ENCODE assay signal across 14 cellular contexts in genomic region chr4:128796934-128797333, GRCh38.
"Had no signal": no experiment of that assay in that cellular context is flagged by ENCODE, and none has a peak within 500 bp of the region (broad histone marks: within the 10 kb centered on the region; RNA-seq: fewer than 3 reads in every experiment).

No MANE protein-coding gene starts in this region.

- DNase-seq: activated CD4-positive, alpha-beta T cell treated with anti-CD3 and anti-CD28 coated beads for 36 hours; activated CD8-positive, alpha-beta T cell treated with anti-CD3 and anti-CD28 coated beads, Interleukin-2, amount 10 ng/mL, durations not matched to agents 7 days and 5 days; activated naive CD4-positive, alpha-beta T cell; effector CD4-positive, alpha-beta T cell; left cardiac atrium; natural killer cell; posterior cingulate gyrus; right cardiac atrium; stimulated activated CD4-positive, alpha-beta T cell treated with anti-CD3 and anti-CD28 coated beads, Interleukin-1b, Interleukin-23, amount 100 ng/mL, for 48 hours; T1000; transverse colon had no signal

- H3K9me3 ChIP-seq: transverse colon had no signal

- ATAC-seq: activated CD4-positive, alpha-beta T cell treated with anti-CD3 and anti-CD28 coated beads for 36 hours; activated CD8-positive, alpha-beta T cell treated with anti-CD3 and anti-CD28 coated beads, Interleukin-2, amount 10 ng/mL, durations not matched to agents 7 days and 5 days; left cardiac atrium; natural killer cell; right cardiac atrium; stimulated activated memory B cell treated with anti-CD40 and anti-IgM and Interleukin-4, amounts not matched to agents 10 μg/mL and 1 μg/mL and 100 μg/mL, for 72 hours had no signal

- H3K36me3 ChIP-seq: transverse colon had no signal

- H3K27ac ChIP-seq: coronary artery, transverse colon, VCaP had no signal

- H3K27me3 ChIP-seq: transverse colon had no signal

- H3K4me3 ChIP-seq: coronary artery, transverse colon had no signal
